Comparison of ENCODE assay signal across 30 cellular contexts in the genomic region with DNA sequence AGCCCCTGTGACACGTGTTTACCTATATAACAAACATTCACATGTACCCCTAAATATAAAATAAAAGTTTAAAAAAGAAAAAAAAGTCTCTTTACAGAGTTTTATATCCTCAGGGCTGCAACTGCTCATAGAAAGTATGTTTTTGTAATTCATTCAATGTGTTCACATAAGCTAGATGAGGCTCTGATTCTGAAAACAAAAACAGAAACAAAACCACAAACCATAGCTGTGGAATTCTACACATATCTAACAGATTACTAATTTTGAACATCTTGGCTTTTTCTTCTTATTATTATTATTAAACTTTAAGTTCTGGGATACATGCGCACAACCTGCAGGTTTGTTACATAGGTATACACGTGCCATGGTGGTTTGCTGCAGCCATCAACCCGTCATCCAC.
DNase-seq lines count a peak whose midpoint lies in the region; ATAC-seq, FAIRE-seq and TF ChIP-seq lines count a peak whose summit lies in the region.
"Had no signal": no experiment of that assay in that cellular context is flagged by ENCODE, and none has a peak within 500 bp of the region (broad histone marks: within the 10 kb centered on the region; RNA-seq: fewer than 3 reads in every experiment).

No MANE protein-coding gene starts in this region.

- H3K79me2 ChIP-seq in HepG2 (ENCODE audit: insufficient read depth, low read length) = no peaks in the 10 kb centered on the region
- H3K79me2 ChIP-seq: parathyroid adenoma had no signal

- intact Hi-C loops in body of pancreas (cut with DNase I) (no loop called here), HepG2 (cut with micrococcal nuclease; ENCODE audit: unreplicated experiment) (no loop called here)

- no peak for TF ChIP-seq CTCF in AG10803 (conservative IDR thresholded peaks at IDR 0.05; ENCODE audit: low read length)
- TF ChIP-seq CTCF in HFFc6 (IDR thresholded peaks at IDR 0.05) = no peak
- no peak for TF ChIP-seq CTCF in astrocyte of the spinal cord (IDR thresholded peaks at IDR 0.05; ENCODE audit: low read depth, low read length)
- no peak for TF ChIP-seq CTCF in body of pancreas (IDR thresholded peaks at IDR 0.05)
- TF ChIP-seq CTCF in HepG2 (CRISPR knock-in tag; IDR thresholded peaks at IDR 0.05) = no peak

- WGBS in body of pancreas, 2 donors = 66 to 69% methylated on average over 4 of the region's 4 CpGs
- 24% methylated on average over 4 of the region's 4 CpGs for WGBS in HepG2 (ENCODE audit: low lambda C conversion rate)

- in situ Hi-C loops in astrocyte of the spinal cord (cut with HindIII; ENCODE audit: low sequenced_read_pairs) = no loop called here
- in situ Hi-C loops in HepG2 (cut with HindIII; ENCODE audit: extremely low pct_ligation_motif_present, low pct_unique_long_range_greater_than_20kb) = no loop called here

- no peak overlapping the region for H3K9ac ChIP-seq in HepG2 (ENCODE audit: insufficient read depth, low read depth, low read length)
- H3K9ac ChIP-seq: parathyroid adenoma had no signal

- H3K36me3 ChIP-seq in body of pancreas (replicated peaks in 1 of 2; ENCODE audit: insufficient read depth in 1 of 2, low read depth in 2 of 2) (no peaks in the 10 kb centered on the region), HepG2 (replicated peaks in 1 of 2; ENCODE audit: control insufficient read depth in 1 of 2, insufficient read depth in 2 of 2, low read length in 2 of 2) (no peaks in the 10 kb centered on the region)
- H3K36me3 ChIP-seq: heart left ventricle, left lung, stomach, transverse colon had no signal

- no peak overlapping the region for H3K4me2 ChIP-seq in HepG2 (ENCODE audit: low read depth, low read length)

- CTCF ChIA-PET in HepG2 (lab: Yijun Ruan, JAX; ENCODE audit: low intra/inter-chr PET ratio, low total read pairs) = no interaction called here

- no peak overlapping the region for H3K4me3 Mint-ChIP-seq in HFFc6
- H3K4me3 Mint-ChIP-seq: activated T-cell treated with anti-CD3 and anti-CD28 coated beads, Interleukin-2, amount 50 U/mL, for 4 hours; CD4-positive, CD25-positive, alpha-beta regulatory T cell; nephron; T-cell had no signal

- no peak for TF ChIP-seq RAD21 in HepG2 (CRISPR knock-in tag; IDR thresholded peaks at IDR 0.05)

- FAIRE-seq in HepG2 (lab: Jason Lieb, UNC) = no peak
- FAIRE-seq: G401.6, HTR-8/SVneo had no signal

- H4K20me1 ChIP-seq in HepG2 (ENCODE audit: insufficient read depth, low read length) = no peaks in the 10 kb centered on the region

- H3K36me3 Mint-ChIP-seq in HFFc6 (ENCODE audit: low read depth) = no peaks in the 10 kb centered on the region
- H3K36me3 Mint-ChIP-seq: CD4-positive, CD25-positive, alpha-beta regulatory T cell; T-cell had no signal

- H3K27ac ChIP-seq in body of pancreas (no peak overlapping the region), HepG2 (ENCODE audit: extremely low read length, insufficient read depth, low read length) (no peak overlapping the region)
- H3K27ac ChIP-seq: heart left ventricle, left lung, parathyroid adenoma, stomach, transverse colon had no signal

- no peaks in the 10 kb centered on the region; the same call in 1 of the 2 replicates for H3K27me3 Mint-ChIP-seq in HFFc6 (ENCODE audit: insufficient read depth)
- H3K27me3 Mint-ChIP-seq: CD4-positive, CD25-positive, alpha-beta regulatory T cell; T-cell had no signal

- ATAC-seq in body of pancreas = no peak
- no peak for ATAC-seq in HepG2
- ATAC-seq: activated T-cell treated with anti-CD3 and anti-CD28 coated beads, Interleukin-2, amount 50 U/mL, for 4 hours; heart left ventricle; left lung; Panc1; right cardiac atrium; T-cell had no signal

- no peak overlapping the region for H3K4me3 ChIP-seq in AG10803 (ENCODE audit: low read length)
- H3K4me3 ChIP-seq in astrocyte of the spinal cord (ENCODE audit: low read depth, low read length) = no peak overlapping the region
- H3K4me3 ChIP-seq in body of pancreas = no peak overlapping the region
- no peak overlapping the region for H3K4me3 ChIP-seq in HepG2 (replicated peaks in 1 of 3; ENCODE audit: insufficient read depth in 1 of 3, low read depth in 2 of 3, low read length in 3 of 3)
- H3K4me3 ChIP-seq: heart left ventricle, left lung, stomach, transverse colon had no signal

- H3K27ac Mint-ChIP-seq in HFFc6 = peak overlapping the region; percentile 75
- H3K27ac Mint-ChIP-seq: CD4-positive, CD25-positive, alpha-beta regulatory T cell; nephron; T-cell had no signal

- H3K4me1 Mint-ChIP-seq in HFFc6 (ENCODE audit: low read depth) = peaks cover 39% of the 10 kb centered on the region
- H3K4me1 Mint-ChIP-seq: CD4-positive, CD25-positive, alpha-beta regulatory T cell; T-cell had no signal

- BruUV-seq in HepG2 (replicated peaks; lab: Mats Ljungman, UMichigan) = no TSS peak

- H3K9me3 ChIP-seq in body of pancreas (no peaks in the 10 kb centered on the region), HepG2 (ENCODE audit: low read length) (peaks cover 7% of the 10 kb centered on the region; the same call in 1 of the 2 replicates)
- H3K9me3 ChIP-seq: left lung, stomach, transverse colon had no signal

- no peak overlapping the region for H2AFZ ChIP-seq in HepG2 (ENCODE audit: low read length)
- H2AFZ ChIP-seq: parathyroid adenoma had no signal

- no peaks in the 10 kb centered on the region for H3K9me3 Mint-ChIP-seq in HFFc6
- H3K9me3 Mint-ChIP-seq: activated T-cell treated with anti-CD3 and anti-CD28 coated beads, Interleukin-2, amount 50 U/mL, for 4 hours; nephron had no signal

- TF ChIP-seq POLR2A in body of pancreas (IDR thresholded peaks at IDR 0.05) = no peak
- TF ChIP-seq POLR2A in HepG2 (IDR thresholded peaks at IDR 0.05; ENCODE audit: insufficient read depth in 1 of 2, low read depth in 2 of 2, low read length in 2 of 2) = no peak

- TF ChIP-seq EP300 in HepG2 (IDR thresholded peaks at IDR 0.05; ENCODE audit: low read depth in 2 of 2, low read length in 2 of 2) (no peak), HepG2 (CRISPR knock-in tag; IDR thresholded peaks at IDR 0.05; ENCODE audit: borderline replicate concordance) (no peak)

- no peaks in the 10 kb centered on the region for H3K27me3 ChIP-seq in body of pancreas
- H3K27me3 ChIP-seq in HepG2 (ENCODE audit: control insufficient read depth in 1 of 2, insufficient read depth in 2 of 2, low read length in 2 of 2) = no peaks in the 10 kb centered on the region
- H3K27me3 ChIP-seq: heart left ventricle, left lung, stomach, transverse colon had no signal

- DNase-seq in AG10803 (ENCODE audit: low read depth) (peak; percentile 89), HFFc6 (peak; percentile 82), astrocyte of the spinal cord (ENCODE audit: low read depth, low spot score) (peak; percentile 68), foreskin melanocyte (peak; percentile 27), hepatic stellate cell (ENCODE audit: low spot score) (no peak), body of pancreas (no peak), OCI-M1 (lab: John Stamatoyannopoulos, UW) (no peak), HepG2 (ENCODE audit: low spot score) (no peak)
- DNase-seq: activated CD8-positive, alpha-beta memory T cell treated with anti-CD3 and anti-CD28 coated beads for 24 hours; activated naive CD4-positive, alpha-beta T cell treated with Interleukin-2 at 50 U/mL for 16 hours; activated T-cell treated with anti-CD3 and anti-CD28 coated beads, Interleukin-2, amount 50 U/mL, for 4 hours; CD4-positive, CD25-positive, alpha-beta regulatory T cell; effector CD8-positive, alpha-beta T cell; erythroblast; H7; heart left ventricle; left lung; NCI-H1092 treated with DMSO at 0.1 percent for 48 hours; NCI-H2029 treated with DMSO at 0.1 percent for 48 hours; NCI-H446; right cardiac atrium; SIG-M5; stomach; T-cell; transverse colon had no signal

- POLR2A ChIA-PET in HepG2 (lab: Yijun Ruan, JAX) = no interaction called here

- H3K4me1 ChIP-seq in body of pancreas (no peaks in the 10 kb centered on the region), HepG2 (ENCODE audit: insufficient read depth, low read length) (no peaks in the 10 kb centered on the region)
- H3K4me1 ChIP-seq: left lung, parathyroid adenoma had no signal

TF ChIP-seq in HepG2, 621 proteins besides CTCF, POLR2A, EP300 and RAD21 (continues in another document):
- TF ChIP-seq, protein P1, sequence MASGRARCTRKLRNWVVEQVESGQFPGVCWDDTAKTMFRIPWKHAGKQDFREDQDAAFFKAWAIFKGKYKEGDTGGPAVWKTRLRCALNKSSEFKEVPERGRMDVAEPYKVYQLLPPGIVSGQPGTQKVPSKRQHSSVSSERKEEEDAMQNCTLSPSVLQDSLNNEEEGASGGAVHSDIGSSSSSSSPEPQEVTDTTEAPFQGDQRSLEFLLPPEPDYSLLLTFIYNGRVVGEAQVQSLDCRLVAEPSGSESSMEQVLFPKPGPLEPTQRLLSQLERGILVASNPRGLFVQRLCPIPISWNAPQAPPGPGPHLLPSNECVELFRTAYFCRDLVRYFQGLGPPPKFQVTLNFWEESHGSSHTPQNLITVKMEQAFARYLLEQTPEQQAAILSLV (CRISPR knock-in tag; IDR thresholded peaks at IDR 0.05; ENCODE audit: borderline replicate concordance) = no peak
- no peak for TF ChIP-seq ZNF235 (CRISPR knock-in tag; IDR thresholded peaks at IDR 0.05; ENCODE audit: borderline replicate concordance)
- TF ChIP-seq TEF (CRISPR knock-in tag; IDR thresholded peaks at IDR 0.05) = no peak
- TF ChIP-seq SMAD9 (CRISPR knock-in tag; IDR thresholded peaks at IDR 0.05) = no peak
- TF ChIP-seq, protein P2, sequence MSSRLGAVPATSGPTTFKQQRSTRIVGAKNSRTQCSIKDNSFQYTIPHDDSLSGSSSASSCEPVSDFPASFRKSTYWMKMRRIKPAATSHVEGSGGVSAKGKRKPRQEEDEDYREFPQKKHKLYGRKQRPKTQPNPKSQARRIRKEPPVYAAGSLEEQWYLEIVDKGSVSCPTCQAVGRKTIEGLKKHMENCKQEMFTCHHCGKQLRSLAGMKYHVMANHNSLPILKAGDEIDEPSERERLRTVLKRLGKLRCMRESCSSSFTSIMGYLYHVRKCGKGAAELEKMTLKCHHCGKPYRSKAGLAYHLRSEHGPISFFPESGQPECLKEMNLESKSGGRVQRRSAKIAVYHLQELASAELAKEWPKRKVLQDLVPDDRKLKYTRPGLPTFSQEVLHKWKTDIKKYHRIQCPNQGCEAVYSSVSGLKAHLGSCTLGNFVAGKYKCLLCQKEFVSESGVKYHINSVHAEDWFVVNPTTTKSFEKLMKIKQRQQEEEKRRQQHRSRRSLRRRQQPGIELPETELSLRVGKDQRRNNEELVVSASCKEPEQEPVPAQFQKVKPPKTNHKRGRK (CRISPR knock-in tag; IDR thresholded peaks at IDR 0.05) = no peak
- no peak for TF ChIP-seq SP1 (IDR thresholded peaks at IDR 0.05)
- TF ChIP-seq SP1 (CRISPR knock-in tag; IDR thresholded peaks at IDR 0.05) = no peak
- no peak for TF ChIP-seq ZNF260 (CRISPR knock-in tag; IDR thresholded peaks at IDR 0.05; ENCODE audit: borderline replicate concordance, low read depth)
- no peak for TF ChIP-seq THYN1 (CRISPR knock-in tag; IDR thresholded peaks at IDR 0.05; ENCODE audit: borderline replicate concordance, low read depth)

Comparison
In these comparisons a context has a peak if more than half of its experiments do, and no peak if none do; other contexts are left out.
1. DNase-seq: peak in AG10803 (single experiment), HFFc6 (single experiment), astrocyte of the spinal cord (single experiment) and foreskin melanocyte (single experiment); none in hepatic stellate cell (single experiment), body of pancreas (0 of 4), OCI-M1 (single experiment) and HepG2 (single experiment).